ENCODE assay signal across 14 cellular contexts in genomic region chr10:15571570-15571969, GRCh38.
DNase-seq lines count a peak whose midpoint lies in the region; ATAC-seq and TF ChIP-seq lines count a peak whose summit lies in the region.
"Had no signal": no experiment of that assay in that cellular context is flagged by ENCODE, and none has a peak within 500 bp of the region (broad histone marks: within the 10 kb centered on the region; RNA-seq: fewer than 3 reads in every experiment).

No MANE protein-coding gene starts in this region.

- H3K4ac ChIP-seq in IMR-90 (ENCODE audit: low read depth, low read length): peak overlapping the region; percentile 78

- peak overlapping the region; percentile 78 for H2AK5ac ChIP-seq in IMR-90 (ENCODE audit: low read depth, low read length)

- peak overlapping the region; percentile 79 for H3K18ac ChIP-seq in IMR-90 (ENCODE audit: low read depth, low read length)

- H3K27ac ChIP-seq in IMR-90 (ENCODE audit: insufficient read depth, low read length): peak overlapping the region; percentile 58; the same call in 1 of the 2 replicates
- H3K27ac ChIP-seq in tibial artery: peak overlapping the region; percentile 4 to 44
- H3K27ac ChIP-seq: KMS-11, neural progenitor cell had no signal

- H3K36me3 Mint-ChIP-seq in activated T-helper 2 cell treated with anti-CD3 and anti-CD28 coated beads, Interferon-gamma antibody, Interleukin-2, Interleukin-4, amounts not matched to agents 10 μg/mL and 5 μg/mL and 100 μg/mL, durations not matched to agents 14 hours and 24 hours and 36 hours (ENCODE audit: low read depth): no peaks in the 10 kb centered on the region
- H3K36me3 Mint-ChIP-seq: neural progenitor cell had no signal

- no peak overlapping the region for H3K4me3 Mint-ChIP-seq in activated T-helper 2 cell treated with anti-CD3 and anti-CD28 coated beads, Interferon-gamma antibody, Interleukin-2, Interleukin-4, amounts not matched to agents 10 μg/mL and 5 μg/mL and 100 μg/mL, durations not matched to agents 14 hours and 24 hours and 36 hours (ENCODE audit: low read depth)
- H3K4me3 Mint-ChIP-seq: neural progenitor cell had no signal

- H3K56ac ChIP-seq in IMR-90 (ENCODE audit: extremely low read depth, insufficient read depth, low read length): no peak overlapping the region

- TF ChIP-seq RAD21 in IMR-90 (IDR thresholded peaks at IDR 0.05; ENCODE audit: low read length): no peak

- no peak overlapping the region for H3K27ac Mint-ChIP-seq in activated T-helper 2 cell treated with anti-CD3 and anti-CD28 coated beads, Interferon-gamma antibody, Interleukin-2, Interleukin-4, amounts not matched to agents 10 μg/mL and 5 μg/mL and 100 μg/mL, durations not matched to agents 14 hours and 24 hours and 36 hours
- H3K27ac Mint-ChIP-seq: neural progenitor cell had no signal

- H3K9me1 ChIP-seq in IMR-90 (ENCODE audit: insufficient read depth, low read length): 0 out of 2 replicates have a peak, but pooled peaks cover 3% of the 10 kb centered on the region

- intact Hi-C loops in IMR-90 (cut with micrococcal nuclease) (no loop called here), tibial artery (cut with DNase I; ENCODE audit: low total_unique reads) (no loop called here)
- intact Hi-C loops in activated T-helper 2 cell treated with anti-CD3 and anti-CD28 coated beads, Interferon-gamma antibody, Interleukin-2, Interleukin-4, amounts not matched to agents 10 μg/mL and 5 μg/mL and 100 μg/mL, durations not matched to agents 14 hours and 24 hours and 36 hours (cut with micrococcal nuclease): no loop called here

- no peak for TF ChIP-seq POLR2A in IMR-90 (IDR thresholded peaks at IDR 0.05; ENCODE audit: low read depth, low read length)

- TF ChIP-seq CTCF in IMR-90 (conservative IDR thresholded peaks at IDR 0.05; ENCODE audit: low read depth, low read length): no peak
- TF ChIP-seq CTCF in tibial artery (IDR thresholded peaks at IDR 0.05): no peak

- H4K8ac ChIP-seq in IMR-90 (ENCODE audit: low read depth in 2 of 2, low read length in 2 of 2): peak overlapping the region in 1 of 2 experiments; percentile 19; a peak in 1 of 4 replicates

- dilution Hi-C loops in IMR-90 (cut with HindIII; ENCODE audit: low sequenced_read_pairs, unreplicated experiment): no loop called here

- CTCF ChIA-PET in IMR-90 (lab: Yijun Ruan, JAX): interaction anchor here (0.6 to 0.8 kb wide), 2 partner anchors 12 to 14 kb away, joined by 3 to 4 read pairs; no protein-coding TSS in a partner anchor

- BruUV-seq in IMR-90 (replicated peaks; lab: Mats Ljungman, UMichigan): no TSS peak

- H3K4me3 ChIP-seq in IMR-90 (ENCODE audit: insufficient read depth, low read depth, low read length): no peak overlapping the region
- no peak overlapping the region for H3K4me3 ChIP-seq in tibial artery
- H3K4me3 ChIP-seq: neural progenitor cell had no signal

- peak overlapping the region; percentile 74 for H3K14ac ChIP-seq in IMR-90 (replicated peaks; ENCODE audit: low read depth, low read length)

- H2AK9ac ChIP-seq in IMR-90 (replicated peaks; ENCODE audit: low read depth, low read length, poor library complexity): no peak overlapping the region

- no peak overlapping the region for H2AFZ ChIP-seq in IMR-90 (replicated peaks; ENCODE audit: low read length, poor library complexity)
- H2AFZ ChIP-seq: neural progenitor cell had no signal

- H3K9me3 ChIP-seq in IMR-90 (ENCODE audit: control insufficient read depth, insufficient read depth, low read length): no peaks in the 10 kb centered on the region
- H3K9me3 ChIP-seq in tibial artery: no peaks in the 10 kb centered on the region
- H3K9me3 ChIP-seq: SK-N-SH had no signal

- peaks cover 7% of the 10 kb centered on the region for H3K27me3 Mint-ChIP-seq in activated T-helper 2 cell treated with anti-CD3 and anti-CD28 coated beads, Interferon-gamma antibody, Interleukin-2, Interleukin-4, amounts not matched to agents 10 μg/mL and 5 μg/mL and 100 μg/mL, durations not matched to agents 14 hours and 24 hours and 36 hours (ENCODE audit: low read depth)

- no peaks in the 10 kb centered on the region for H3K9me3 Mint-ChIP-seq in activated T-helper 2 cell treated with anti-CD3 and anti-CD28 coated beads, Interferon-gamma antibody, Interleukin-2, Interleukin-4, amounts not matched to agents 10 μg/mL and 5 μg/mL and 100 μg/mL, durations not matched to agents 14 hours and 24 hours and 36 hours
- H3K9me3 Mint-ChIP-seq: neural progenitor cell had no signal

- 43% methylated on average over 1 of the region's 3 CpGs; no CpG with 5 or more reads in 1 of the 2 experiments for WGBS in IMR-90 (ENCODE audit: extremely low coverage in 2 of 2, insufficient read length in 1 of 2), 2 experiments

- H3K4me1 ChIP-seq in IMR-90 (ENCODE audit: control insufficient read depth, insufficient read depth, low read length) (peaks cover 5% of the 10 kb centered on the region), tibial artery (peaks cover 0 to 51% (median 3%) of the 10 kb centered on the region in 4 donors)

- POLR2A ChIA-PET in IMR-90 (lab: Charles Lee; ENCODE audit: unreplicated experiment): no interaction called here

- H3K79me1 ChIP-seq in IMR-90 (ENCODE audit: low read depth in 1 of 2, low read length in 2 of 2): no peaks in the 10 kb centered on the region

- H3K4me1 Mint-ChIP-seq in activated T-helper 2 cell treated with anti-CD3 and anti-CD28 coated beads, Interferon-gamma antibody, Interleukin-2, Interleukin-4, amounts not matched to agents 10 μg/mL and 5 μg/mL and 100 μg/mL, durations not matched to agents 14 hours and 24 hours and 36 hours (ENCODE audit: low read depth): no peaks in the 10 kb centered on the region

- H4K20me1 ChIP-seq in IMR-90 (ENCODE audit: insufficient read depth, low read length): no peaks in the 10 kb centered on the region

- H2BK120ac ChIP-seq in IMR-90 (ENCODE audit: low read depth, low read length): peak overlapping the region; percentile 80

- in situ Hi-C loops in IMR-90 (cut with MboI; ENCODE audit: low sequenced_read_pairs): no loop called here

- ATAC-seq in IMR-90 (ENCODE audit: low read depth): no peak
- ATAC-seq in HG02981 (IDR thresholded peaks at IDR 0.05; ENCODE audit: unreplicated experiment): no peak
- no peak for ATAC-seq in HG03175 (IDR thresholded peaks at IDR 0.05; ENCODE audit: unreplicated experiment)

- peak overlapping the region; percentile 13; the same call in 1 of the 2 replicates for H3K4me2 ChIP-seq in IMR-90 (ENCODE audit: low read depth, low read length)
- H3K4me2 ChIP-seq: KMS-11, neural progenitor cell, SK-N-SH had no signal

- no peaks in the 10 kb centered on the region for H3K27me3 ChIP-seq in IMR-90 (ENCODE audit: control insufficient read depth, insufficient read depth, low read length)
- H3K27me3 ChIP-seq in tibial artery: no peaks in the 10 kb centered on the region

- H3K9ac ChIP-seq in IMR-90 (ENCODE audit: low read depth, low read length): no peak overlapping the region
- H3K9ac ChIP-seq: KMS-11, neural progenitor cell, SK-N-SH had no signal

- H2BK15ac ChIP-seq in IMR-90 (ENCODE audit: low read depth, low read length): 0 out of 3 replicates have a peak overlapping the region, but pooled peaks have one; percentile 46

- peak overlapping the region; percentile 77; the same call in 1 of the 2 replicates for H2BK20ac ChIP-seq in IMR-90 (ENCODE audit: low read depth, low read length)

- no peak overlapping the region for H3K23ac ChIP-seq in IMR-90 (ENCODE audit: low read depth, low read length)

- H2BK5ac ChIP-seq in IMR-90 (ENCODE audit: low read depth, low read length, poor library complexity, severe bottlenecking): no peak overlapping the region

- DNase-seq in IMR-90 (peak; percentile 55), astrocyte of the hippocampus (ENCODE audit: low read depth, low spot score) (peak; percentile 9), inferior parietal cortex (ENCODE audit: extremely low spot score) (peak; percentile 17), tibial artery (no peak)
- DNase-seq in activated T-helper 2 cell treated with anti-CD3 and anti-CD28 coated beads, Interferon-gamma antibody, Interleukin-2, Interleukin-4, amounts not matched to agents 10 μg/mL and 5 μg/mL and 100 μg/mL, durations not matched to agents 14 hours and 24 hours and 36 hours (ENCODE audit: low spot score): no peak
- DNase-seq: activated CD4-positive, alpha-beta T cell treated with anti-CD3 and anti-CD28 coated beads for 4 hours; activated gamma-delta T cell treated with Interleukin-2 at 50 U/mL for 16 hours; GOT3; NCI-H526; SK-N-SH had no signal

- no peak overlapping the region for H4K91ac ChIP-seq in IMR-90 (ENCODE audit: insufficient read depth, low read depth, low read length)

- H4K5ac ChIP-seq in IMR-90 (ENCODE audit: low read depth, low read length): peak overlapping the region; percentile 64

- H3K36me3 ChIP-seq in IMR-90 (ENCODE audit: control insufficient read depth, insufficient read depth, low read length) (no peaks in the 10 kb centered on the region), tibial artery (peaks cover 0 to 29% (median 4%) of the 10 kb centered on the region in 3 donors)
- H3K36me3 ChIP-seq: neural progenitor cell had no signal

TF ChIP-seq in IMR-90, 13 proteins besides CTCF, POLR2A, EP300 and RAD21 (continues in another document):
- TF ChIP-seq ELK1 (IDR thresholded peaks at IDR 0.05; ENCODE audit: borderline replicate concordance, low read depth, low read length) (no peak), MXI1 (IDR thresholded peaks at IDR 0.05; ENCODE audit: borderline replicate concordance, low read depth, low read length) (no peak), MAFK (IDR thresholded peaks at IDR 0.05; ENCODE audit: low read depth, low read length) (no peak), SMC3 (IDR thresholded peaks at IDR 0.05; ENCODE audit: low read depth, low read length) (no peak), RFX5 (IDR thresholded peaks at IDR 0.05; ENCODE audit: low read depth, low read length) (no peak), CHD1 (IDR thresholded peaks at IDR 0.05; ENCODE audit: low read depth, low read length) (no peak), MAZ (IDR thresholded peaks at IDR 0.05; ENCODE audit: borderline replicate concordance, low read depth, low read length) (no peak), NFE2L2 (IDR thresholded peaks at IDR 0.05; ENCODE audit: low read depth, low read length) (no peak)

Comparison
In these comparisons a context has a peak if more than half of its experiments do, and no peak if none do; other contexts are left out.
1. DNase-seq: peak in IMR-90 (single experiment), astrocyte of the hippocampus (single experiment) and inferior parietal cortex (single experiment); none in tibial artery (0 of 2) and activated T-helper 2 cell treated with anti-CD3 and anti-CD28 coated beads, Interferon-gamma antibody, Interleukin-2, Interleukin-4, amounts not matched to agents 10 μg/mL and 5 μg/mL and 100 μg/mL, durations not matched to agents 14 hours and 24 hours and 36 hours (single experiment).